In genomic region chr1:195731385-195731784, GRCh38 we compare ENCODE assay signal across 28 cellular contexts.
"Had no signal": no experiment of that assay in that cellular context is flagged by ENCODE, and none has a peak within 500 bp of the region (broad histone marks: within the 10 kb centered on the region; RNA-seq: fewer than 3 reads in every experiment).

No MANE protein-coding gene starts in this region.

- DNase-seq: activated CD4-positive, alpha-beta memory T cell treated with anti-CD3 and anti-CD28 coated beads for 36 hours; activated CD4-positive, alpha-beta T cell treated with anti-CD3 and anti-CD28 coated beads for 36 hours; activated CD4-positive, alpha-beta T cell treated with anti-CD3 and anti-CD28 coated beads, Interleukin-2, amount 10 ng/mL, durations not matched to agents 24 days and 14 days; activated CD4-positive, CD25-positive, alpha-beta regulatory T cell; activated CD4-positive, CD25-positive, alpha-beta regulatory T cell treated with anti-CD3 and anti-CD28 coated beads, Interleukin-2, amount 50 U/mL, for 72 hours; activated CD8-positive, alpha-beta memory T cell treated with anti-CD3 and anti-CD28 coated beads, Interleukin-2, amount 10 ng/mL, durations not matched to agents 7 days and 5 days; activated CD8-positive, alpha-beta memory T cell treated with anti-CD3 and anti-CD28 coated beads, Interleukin-2, amount 50 U/mL, for 4 hours; activated CD8-positive, alpha-beta T cell treated with anti-CD3 and anti-CD28 coated beads, Interleukin-2, amount 10 ng/mL, durations not matched to agents 7 days and 5 days; activated effector memory CD4-positive, alpha-beta T cell treated with anti-CD3 and anti-CD28 coated beads, Interleukin-2, amount 50 U/mL, for 16 hours; activated naive CD4-positive, alpha-beta T cell treated with anti-CD3 and anti-CD28 coated beads for 36 hours; activated naive CD8-positive, alpha-beta T cell treated with anti-CD3 and anti-CD28 coated beads for 36 hours; activated naive CD8-positive, alpha-beta T cell treated with anti-CD3 and anti-CD28 coated beads, Interleukin-2, amount 50 U/mL, for 24 hours; activated T-cell treated with anti-CD3 and anti-CD28 coated beads, Interleukin-2, amount 50 U/mL, for 1 hour; activated T-cell treated with anti-CD3 and anti-CD28 coated beads, Interleukin-2, amount 50 U/mL, for 48 hours; adrenal gland; amygdala; aorta; body of pancreas; caudate nucleus; dorsolateral prefrontal cortex; effector memory CD4-positive, alpha-beta T cell; endodermal cell; foreskin fibroblast; head of caudate nucleus; T-helper 17 cell; T1000 had no signal

- H3K9me3 ChIP-seq: adrenal gland, body of pancreas had no signal

- H3K4me3 ChIP-seq: adrenal gland, body of pancreas, dorsolateral prefrontal cortex had no signal

- H3K36me3 ChIP-seq: adrenal gland had no signal

- H3K27ac ChIP-seq: adrenal gland, body of pancreas, dorsolateral prefrontal cortex had no signal

- H3K4me1 ChIP-seq: adrenal gland, body of pancreas had no signal

- ATAC-seq: activated CD4-positive, alpha-beta T cell treated with anti-CD3 and anti-CD28 coated beads for 36 hours; activated CD8-positive, alpha-beta memory T cell treated with anti-CD3 and anti-CD28 coated beads, Interleukin-2, amount 10 ng/mL, durations not matched to agents 7 days and 5 days; activated CD8-positive, alpha-beta T cell treated with anti-CD3 and anti-CD28 coated beads, Interleukin-2, amount 10 ng/mL, durations not matched to agents 7 days and 5 days; activated naive CD8-positive, alpha-beta T cell treated with anti-CD3 and anti-CD28 coated beads, Interleukin-2, amount 50 U/mL, for 24 hours; body of pancreas; esophagus mucosa; T-helper 17 cell had no signal

- FAIRE-seq: colon had no signal

- H3K27me3 ChIP-seq: adrenal gland, body of pancreas, dorsolateral prefrontal cortex had no signal
